ENCODE assay signal across 10 cellular contexts in the genomic region with DNA sequence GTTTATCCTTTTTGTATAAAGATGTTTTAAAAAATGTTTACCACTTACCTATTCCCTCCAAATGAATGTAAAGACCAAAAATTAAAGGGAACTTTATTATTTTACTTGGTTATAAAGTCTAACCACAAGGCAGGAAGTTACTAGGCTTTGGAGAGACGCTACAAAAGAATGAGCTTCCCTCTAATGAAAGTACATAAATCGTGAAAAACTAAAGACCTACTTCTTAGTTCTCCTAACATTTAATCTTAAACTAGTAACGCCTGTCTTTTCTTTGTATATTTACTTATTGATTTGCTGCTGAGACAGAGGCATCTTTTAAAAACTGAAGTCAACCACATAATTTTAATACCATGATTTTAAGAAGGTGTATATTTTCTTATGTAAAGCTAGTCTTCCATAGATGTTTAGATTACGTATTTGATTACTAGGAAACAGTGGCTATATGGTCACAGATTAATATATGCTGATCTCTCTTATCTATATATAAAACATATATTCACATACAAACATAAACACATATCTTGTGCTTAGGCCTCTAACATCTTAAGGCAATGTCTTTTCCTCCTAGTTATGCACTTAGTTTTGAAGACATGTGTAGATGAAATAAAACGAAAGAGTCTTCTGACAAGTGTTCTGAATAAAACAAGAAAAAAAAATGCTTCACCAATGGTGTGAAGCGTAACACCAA.
DNase-seq lines count a peak whose midpoint lies in the region; ATAC-seq and TF ChIP-seq lines count a peak whose summit lies in the region.
"Had no signal": no experiment of that assay in that cellular context is flagged by ENCODE, and none has a peak within 500 bp of the region (broad histone marks: within the 10 kb centered on the region; RNA-seq: fewer than 3 reads in every experiment).

No MANE protein-coding gene starts in this region.

- no peaks in the 10 kb centered on the region for H3K27me3 ChIP-seq in right atrium auricular region
- no peaks in the 10 kb centered on the region for H3K27me3 ChIP-seq in vagina

- no peaks in the 10 kb centered on the region for H3K36me3 ChIP-seq in right atrium auricular region
- no peaks in the 10 kb centered on the region for H3K36me3 ChIP-seq in vagina

- H3K4me3 ChIP-seq in right atrium auricular region (peak overlapping the region; percentile 41 to 48), vagina (peak overlapping the region; percentile 43 to 51)

- intact Hi-C loops in left ventricle myocardium superior (cut with micrococcal nuclease) (loop anchor here (10.0 kb wide), 2 partner anchors 128 to 228 kb away; no protein-coding TSS in a partner anchor), vagina (cut with DNase I) (loop anchor here (10.0 kb wide), 1 partner anchor 108 kb away; no protein-coding TSS in a partner anchor)

- peaks cover 0 to 6% of the 10 kb centered on the region in 2 donors for H3K4me1 ChIP-seq in right atrium auricular region
- H3K4me1 ChIP-seq in vagina = peaks cover 12% of the 10 kb centered on the region

- H3K27me3 Mint-ChIP-seq in stimulated activated memory B cell treated with anti-CD40 and anti-IgM and Interleukin-4, amounts not matched to agents 10 μg/mL and 1 μg/mL and 100 μg/mL, for 72 hours = no peaks in the 10 kb centered on the region

- H3K27ac Mint-ChIP-seq in stimulated activated memory B cell treated with anti-CD40 and anti-IgM and Interleukin-4, amounts not matched to agents 10 μg/mL and 1 μg/mL and 100 μg/mL, for 72 hours = no peak overlapping the region

- peak overlapping the region; percentile 76 to 81 for H3K27ac ChIP-seq in right atrium auricular region
- H3K27ac ChIP-seq in vagina = peak overlapping the region; percentile 90

- ATAC-seq in left ventricle myocardium superior = no peak
- ATAC-seq in stimulated activated memory B cell treated with anti-CD40 and anti-IgM and Interleukin-4, amounts not matched to agents 10 μg/mL and 1 μg/mL and 100 μg/mL, for 72 hours = no peak
- ATAC-seq in GM19328 (IDR thresholded peaks at IDR 0.05; ENCODE audit: unreplicated experiment) = no peak
- ATAC-seq: activated CD4-positive, CD25-positive, alpha-beta regulatory T cell treated with anti-CD3 and anti-CD28 coated beads, Interleukin-2, amount 50 U/mL, for 24 hours had no signal

- DNase-seq in right atrium auricular region (ENCODE audit: low spot score) (no peak), left ventricle myocardium superior (no peak), dermis blood vessel endothelial cell (peak; percentile 40), myocyte (ENCODE audit: low read depth) (peak; percentile 28), vagina (ENCODE audit: extremely low spot score in 2 of 2) (no peak)
- no peak for DNase-seq in stimulated activated CD4-positive, alpha-beta T cell treated with anti-CD3 and anti-CD28 coated beads, Interleukin-4, amount 100 ng/mL, for 4 hours
- DNase-seq: NCI-H524 had no signal

- H3K9me3 Mint-ChIP-seq in stimulated activated memory B cell treated with anti-CD40 and anti-IgM and Interleukin-4, amounts not matched to agents 10 μg/mL and 1 μg/mL and 100 μg/mL, for 72 hours = peaks cover 2% of the 10 kb centered on the region

- no peaks in the 10 kb centered on the region for H3K36me3 Mint-ChIP-seq in stimulated activated memory B cell treated with anti-CD40 and anti-IgM and Interleukin-4, amounts not matched to agents 10 μg/mL and 1 μg/mL and 100 μg/mL, for 72 hours

- H3K9me3 ChIP-seq in right atrium auricular region (no peaks in the 10 kb centered on the region), vagina (no peaks in the 10 kb centered on the region)

- no peak for TF ChIP-seq CTCF in right atrium auricular region (IDR thresholded peaks at IDR 0.05)
- TF ChIP-seq CTCF in vagina (IDR thresholded peaks at IDR 0.05) = no peak

- H3K4me3 Mint-ChIP-seq in stimulated activated memory B cell treated with anti-CD40 and anti-IgM and Interleukin-4, amounts not matched to agents 10 μg/mL and 1 μg/mL and 100 μg/mL, for 72 hours = no peak overlapping the region

- no peak for TF ChIP-seq POLR2A in vagina (IDR thresholded peaks at IDR 0.05)

- peaks cover 8% of the 10 kb centered on the region for H3K4me1 Mint-ChIP-seq in stimulated activated memory B cell treated with anti-CD40 and anti-IgM and Interleukin-4, amounts not matched to agents 10 μg/mL and 1 μg/mL and 100 μg/mL, for 72 hours

Comparison
In these comparisons a context has a peak if more than half of its experiments do, and no peak if none do; other contexts are left out.
1. DNase-seq: peak in dermis blood vessel endothelial cell (single experiment) and myocyte (single experiment); none in right atrium auricular region (single experiment), left ventricle myocardium superior (single experiment), vagina (0 of 2) and stimulated activated CD4-positive, alpha-beta T cell treated with anti-CD3 and anti-CD28 coated beads, Interleukin-4, amount 100 ng/mL, for 4 hours (0 of 2).